1 cellular context compared by ENCODE assay signal in genomic region chr16:2106211-2106610, GRCh38. TPM values are rescaled to one million over a fixed set of nuclear protein-coding genes. Genes with fewer than 3 reads are reported as not detected.
"Had no signal": no experiment of that assay in that cellular context is flagged by ENCODE, and none has a peak within 500 bp of the region (broad histone marks: within the 10 kb centered on the region; RNA-seq: fewer than 3 reads in every experiment).

No MANE protein-coding gene starts in this region.

RNA-seq across cellular contexts. Expression of gene RAB26, which starts 42.2 kb away (rescaled TPM):
- total RNA-seq: esophagus muscularis mucosa had no signal
